Comparison of ENCODE assay signal across 20 cellular contexts in genomic region chr10:867807-868206, GRCh38.
"Had no signal": no experiment of that assay in that cellular context is flagged by ENCODE, and none has a peak within 500 bp of the region (broad histone marks: within the 10 kb centered on the region; RNA-seq: fewer than 3 reads in every experiment).

No MANE protein-coding gene starts in this region.

- ATAC-seq: activated CD4-positive, CD25-positive, alpha-beta regulatory T cell treated with anti-CD3 and anti-CD28 coated beads, Interleukin-2, amount 50 U/mL, for 24 hours; SK-N-SH treated with all-trans-retinoic acid at 6 μM for 48 hours; stimulated activated naive CD8-positive, alpha-beta T cell treated with anti-CD3 and anti-CD28 coated beads, Interleukin-15, amount 100 ng/mL, for 72 hours had no signal

- H3K36me3 ChIP-seq: colonic mucosa had no signal

- H3K9me3 ChIP-seq: colonic mucosa, esophagus muscularis mucosa, neutrophil had no signal

- H3K9me3 Mint-ChIP-seq: immature natural killer cell; naive B cell; stimulated activated naive CD8-positive, alpha-beta T cell treated with anti-CD3 and anti-CD28 coated beads, Interleukin-15, amount 100 ng/mL, for 72 hours; type B pancreatic cell had no signal

- H3K4me3 Mint-ChIP-seq: activated naive CD8-positive, alpha-beta T cell; immature natural killer cell; naive B cell; stimulated activated naive CD8-positive, alpha-beta T cell treated with anti-CD3 and anti-CD28 coated beads, Interleukin-15, amount 100 ng/mL, for 72 hours; type B pancreatic cell had no signal

- DNase-seq: activated CD4-positive, alpha-beta T cell treated with anti-CD3 and anti-CD28 coated beads, Interleukin-2, amount 50 U/mL, for 1 hour; activated CD8-positive, alpha-beta memory T cell treated with anti-CD3 and anti-CD28 coated beads for 24 hours; activated gamma-delta T cell treated with Interleukin-2 at 50 U/mL for 16 hours; amygdala; colonic mucosa; immature natural killer cell; naive B cell; stimulated activated CD4-positive, alpha-beta T cell treated with anti-CD3 and anti-CD28 coated beads, Interleukin-4, amount 100 ng/mL, for 4 hours; stimulated activated CD8-positive, alpha-beta memory T cell treated with anti-CD3 and anti-CD28 coated beads, Interleukin-4, amount 100 ng/mL, for 48 hours; stimulated activated naive CD8-positive, alpha-beta T cell treated with anti-CD3 and anti-CD28 coated beads, Interleukin-15, amount 100 ng/mL, for 72 hours; T-helper 1 cell; T1000 had no signal

- H3K27me3 ChIP-seq: colonic mucosa, esophagus muscularis mucosa, neutrophil had no signal

- H3K4me1 ChIP-seq: colonic mucosa had no signal

- H3K27me3 Mint-ChIP-seq: activated naive CD8-positive, alpha-beta T cell; naive B cell; stimulated activated naive CD8-positive, alpha-beta T cell treated with anti-CD3 and anti-CD28 coated beads, Interleukin-15, amount 100 ng/mL, for 72 hours; type B pancreatic cell had no signal

- H3K4me3 ChIP-seq: colonic mucosa, esophagus muscularis mucosa, lung, smooth muscle cell had no signal

- H3K27ac ChIP-seq: colonic mucosa, esophagus muscularis mucosa had no signal

- H3K27ac Mint-ChIP-seq: activated naive CD8-positive, alpha-beta T cell; stimulated activated naive CD8-positive, alpha-beta T cell treated with anti-CD3 and anti-CD28 coated beads, Interleukin-15, amount 100 ng/mL, for 72 hours; type B pancreatic cell had no signal
